ENCODE assay signal across 11 cellular contexts in the genomic region with DNA sequence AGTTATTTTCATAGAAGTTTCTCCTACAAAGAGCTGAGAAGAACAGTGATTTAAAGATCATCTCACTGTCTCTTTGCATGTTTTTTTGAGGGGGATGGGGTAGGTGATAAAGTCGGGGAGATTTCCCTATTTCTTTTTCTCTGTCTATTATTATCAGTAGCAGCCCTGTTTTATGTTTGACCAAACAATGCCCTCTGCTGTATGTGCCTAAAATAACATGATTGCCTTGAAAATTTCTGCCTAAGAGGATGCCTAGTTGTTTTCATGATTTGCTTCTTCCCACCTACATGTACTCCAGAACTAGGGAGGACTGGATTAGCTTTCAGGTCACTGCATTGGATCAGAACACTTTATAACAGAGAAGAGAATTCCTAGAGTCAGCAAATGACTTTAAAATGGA.
A peak's percentile ranks its signal among the peaks of the same experiment; 100 is the strongest.
DNase-seq lines count a peak whose midpoint lies in the region; ATAC-seq and TF ChIP-seq lines count a peak whose summit lies in the region.
"Had no signal": no experiment of that assay in that cellular context is flagged by ENCODE, and none has a peak within 500 bp of the region (broad histone marks: within the 10 kb centered on the region; RNA-seq: fewer than 3 reads in every experiment).

No MANE protein-coding gene starts in this region.

- H3K36me3 Mint-ChIP-seq in GM23338 (ENCODE audit: low read depth): no peaks in the 10 kb centered on the region
- no peaks in the 10 kb centered on the region for H3K36me3 Mint-ChIP-seq in CD4-positive, alpha-beta T cell (ENCODE audit: low read depth)
- H3K36me3 Mint-ChIP-seq: CD8-positive, alpha-beta T cell had no signal

- H2AFZ ChIP-seq in GM23338: no peak overlapping the region

- DNase-seq in A673 (ENCODE audit: low spot score) (peak; percentile 90), GM23338 (ENCODE audit: low spot score) (peak; percentile 58), RWPE2 (ENCODE audit: low spot score) (no peak), iPS-NIHi11 (ENCODE audit: low spot score) (peak; percentile 29), foreskin keratinocyte (no peak)
- DNase-seq in CD4-positive, alpha-beta T cell: no peak
- no peak for DNase-seq in stimulated activated CD4-positive, alpha-beta T cell treated with anti-CD3 and anti-CD28 coated beads, Interleukin-2, amount 100 ng/mL, for 48 hours
- DNase-seq: CD8-positive, alpha-beta T cell; stimulated activated CD4-positive, alpha-beta T cell treated with anti-CD3 and anti-CD28 coated beads, Interleukin-4, amount 100 ng/mL, for 24 hours; uterus had no signal

- peaks cover 4% of the 10 kb centered on the region; the same call in 2 of the 3 replicates for H3K4me1 Mint-ChIP-seq in GM23338
- no peaks in the 10 kb centered on the region for H3K4me1 Mint-ChIP-seq in CD4-positive, alpha-beta T cell (ENCODE audit: low read depth)

- H3K79me2 ChIP-seq in GM23338 (replicated peaks; ENCODE audit: insufficient read depth): no peaks in the 10 kb centered on the region

- H3K9me3 Mint-ChIP-seq in GM23338: no peaks in the 10 kb centered on the region
- peaks cover 12% of the 10 kb centered on the region for H3K9me3 Mint-ChIP-seq in CD4-positive, alpha-beta T cell

- no peak overlapping the region for H3K4me2 ChIP-seq in GM23338

- BruUV-seq in A673 (replicated peaks; lab: Mats Ljungman, UMichigan): no TSS peak

- H4K20me1 ChIP-seq in GM23338 (replicated peaks; ENCODE audit: insufficient read depth): no peaks in the 10 kb centered on the region

- H3K4me3 ChIP-seq in A673 (ENCODE audit: low read depth, low read length, poor library complexity, severe bottlenecking) (no peak overlapping the region), GM23338 (no peak overlapping the region), RWPE2 (ENCODE audit: severe bottlenecking) (no peak overlapping the region)
- H3K4me3 ChIP-seq: uterus had no signal

- peaks cover 69% of the 10 kb centered on the region for H3K4me1 ChIP-seq in A673 (ENCODE audit: insufficient read depth, low read length, poor library complexity, severe bottlenecking)
- no peaks in the 10 kb centered on the region for H3K4me1 ChIP-seq in GM23338 (ENCODE audit: insufficient read depth)
- no peaks in the 10 kb centered on the region for H3K4me1 ChIP-seq in RWPE2 (ENCODE audit: insufficient read depth, poor library complexity, severe bottlenecking)
- no peaks in the 10 kb centered on the region for H3K4me1 ChIP-seq in foreskin keratinocyte
- H3K4me1 ChIP-seq: uterus had no signal

- CTCF ChIA-PET in A673 (lab: Charles Lee): no interaction called here
- CTCF ChIA-PET in CD4-positive, alpha-beta T cell (lab: Charles Lee): no interaction called here

- H3K36me3 ChIP-seq in A673 (ENCODE audit: insufficient read depth, low read length, poor library complexity, severe bottlenecking) (peaks cover 3% of the 10 kb centered on the region), GM23338 (ENCODE audit: insufficient read depth) (no peaks in the 10 kb centered on the region), RWPE2 (ENCODE audit: low read depth) (no peaks in the 10 kb centered on the region)
- H3K36me3 ChIP-seq: uterus had no signal

- H3K4me3 Mint-ChIP-seq in GM23338: no peak overlapping the region
- H3K4me3 Mint-ChIP-seq in CD4-positive, alpha-beta T cell: no peak overlapping the region
- H3K4me3 Mint-ChIP-seq: CD8-positive, alpha-beta T cell had no signal

- intact Hi-C loops in A673 (cut with micrococcal nuclease; ENCODE audit: unreplicated experiment): loop anchor here (1.0 to 10.0 kb wide), 7 partner anchors 152 to 1334 kb away; no protein-coding TSS in a partner anchor
- intact Hi-C loops in CD4-positive, alpha-beta T cell (cut with DNase I, micrococcal nuclease): no loop called here

- H3K27ac Mint-ChIP-seq in GM23338: no peak overlapping the region
- H3K27ac Mint-ChIP-seq in CD4-positive, alpha-beta T cell: no peak overlapping the region
- H3K27ac Mint-ChIP-seq: CD8-positive, alpha-beta T cell had no signal

- POLR2A ChIA-PET in A673 (lab: Charles Lee; ENCODE audit: low non-redundant PET): no interaction called here
- POLR2A ChIA-PET in CD4-positive, alpha-beta T cell (lab: Charles Lee): no interaction called here

- H3K27me3 ChIP-seq in A673 (replicated peaks; ENCODE audit: insufficient read depth, low read depth, low read length, poor library complexity) (no peaks in the 10 kb centered on the region), GM23338 (ENCODE audit: insufficient read depth) (no peaks in the 10 kb centered on the region), RWPE2 (ENCODE audit: insufficient read depth, poor library complexity, severe bottlenecking) (peaks cover 32% of the 10 kb centered on the region), foreskin keratinocyte (no peaks in the 10 kb centered on the region)
- H3K27me3 ChIP-seq in CD4-positive, alpha-beta T cell (ENCODE audit: control insufficient read depth, insufficient read depth, low read length): no peaks in the 10 kb centered on the region
- H3K27me3 ChIP-seq: uterus had no signal

- H3F3A ChIP-seq in GM23338 (replicated peaks; ENCODE audit: low read depth): no peaks in the 10 kb centered on the region

- H3K27ac ChIP-seq in A673 (ENCODE audit: low read depth, low read length, poor library complexity, severe bottlenecking) (peak overlapping the region; percentile 31), GM23338 (ENCODE audit: low read depth) (no peak overlapping the region), RWPE2 (ENCODE audit: poor library complexity, severe bottlenecking) (no peak overlapping the region), foreskin keratinocyte (no peak overlapping the region)
- no peak overlapping the region for H3K27ac ChIP-seq in CD4-positive, alpha-beta T cell (ENCODE audit: low read depth, low read length)
- H3K27ac ChIP-seq: uterus had no signal

- H3K27me3 Mint-ChIP-seq in GM23338 (ENCODE audit: insufficient read depth, low read depth, poor library complexity): peaks cover 2% of the 10 kb centered on the region
- no peaks in the 10 kb centered on the region for H3K27me3 Mint-ChIP-seq in CD4-positive, alpha-beta T cell

- H3K9me2 ChIP-seq in GM23338 (ENCODE audit: insufficient read depth): no peaks in the 10 kb centered on the region

- peak; percentile 44; the same call in 2 of the 3 replicates for ATAC-seq in GM23338
- no peak for ATAC-seq in RWPE2 (ENCODE audit: low read depth)
- no peak for ATAC-seq in foreskin keratinocyte
- ATAC-seq in HG02571 (IDR thresholded peaks at IDR 0.05; ENCODE audit: unreplicated experiment): no peak
- no peak for ATAC-seq in CD4-positive, alpha-beta T cell (ENCODE audit: poor library complexity)
- ATAC-seq: CD8-positive, alpha-beta T cell had no signal

- peak; percentile 93 for TF ChIP-seq CTCF in A673 (conservative IDR thresholded peaks at IDR 0.05; ENCODE audit: low read depth, low read length)
- peak; percentile 54 to 56 for TF ChIP-seq CTCF in GM23338 (conservative IDR thresholded peaks at IDR 0.05; ENCODE audit: low read depth in 2 of 2)
- peak; percentile 38 for TF ChIP-seq CTCF in RWPE2 (IDR thresholded peaks at IDR 0.05; ENCODE audit: poor library complexity, severe bottlenecking)
- no peak for TF ChIP-seq CTCF in foreskin keratinocyte (conservative IDR thresholded peaks at IDR 0.05)
- TF ChIP-seq CTCF in CD4-positive, alpha-beta T cell (IDR thresholded peaks at IDR 0.05): no peak

- H3K9me3 ChIP-seq in A673 (ENCODE audit: low read depth, low read length, poor library complexity, severe bottlenecking) (peaks cover 3% of the 10 kb centered on the region), RWPE2 (ENCODE audit: severe bottlenecking) (no peaks in the 10 kb centered on the region)
- peaks cover 3% of the 10 kb centered on the region for H3K9me3 ChIP-seq in CD4-positive, alpha-beta T cell (ENCODE audit: control insufficient read depth, low read length)
- H3K9me3 ChIP-seq: uterus had no signal

TF ChIP-seq in GM23338, 12 proteins besides CTCF, POLR2A, EP300 and RAD21:
- TF ChIP-seq ZNF331 (CRISPR knock-in tag; IDR thresholded peaks at IDR 0.05; ENCODE audit: low read depth) (no peak), STAT1 (IDR thresholded peaks at IDR 0.05; ENCODE audit: unreplicated experiment) (no peak), NANOG (IDR thresholded peaks at IDR 0.05; ENCODE audit: borderline replicate concordance) (no peak), EZH2 (IDR thresholded peaks at IDR 0.05; ENCODE audit: low read depth, unreplicated experiment) (no peak)
- TF ChIP-seq, protein P1, sequence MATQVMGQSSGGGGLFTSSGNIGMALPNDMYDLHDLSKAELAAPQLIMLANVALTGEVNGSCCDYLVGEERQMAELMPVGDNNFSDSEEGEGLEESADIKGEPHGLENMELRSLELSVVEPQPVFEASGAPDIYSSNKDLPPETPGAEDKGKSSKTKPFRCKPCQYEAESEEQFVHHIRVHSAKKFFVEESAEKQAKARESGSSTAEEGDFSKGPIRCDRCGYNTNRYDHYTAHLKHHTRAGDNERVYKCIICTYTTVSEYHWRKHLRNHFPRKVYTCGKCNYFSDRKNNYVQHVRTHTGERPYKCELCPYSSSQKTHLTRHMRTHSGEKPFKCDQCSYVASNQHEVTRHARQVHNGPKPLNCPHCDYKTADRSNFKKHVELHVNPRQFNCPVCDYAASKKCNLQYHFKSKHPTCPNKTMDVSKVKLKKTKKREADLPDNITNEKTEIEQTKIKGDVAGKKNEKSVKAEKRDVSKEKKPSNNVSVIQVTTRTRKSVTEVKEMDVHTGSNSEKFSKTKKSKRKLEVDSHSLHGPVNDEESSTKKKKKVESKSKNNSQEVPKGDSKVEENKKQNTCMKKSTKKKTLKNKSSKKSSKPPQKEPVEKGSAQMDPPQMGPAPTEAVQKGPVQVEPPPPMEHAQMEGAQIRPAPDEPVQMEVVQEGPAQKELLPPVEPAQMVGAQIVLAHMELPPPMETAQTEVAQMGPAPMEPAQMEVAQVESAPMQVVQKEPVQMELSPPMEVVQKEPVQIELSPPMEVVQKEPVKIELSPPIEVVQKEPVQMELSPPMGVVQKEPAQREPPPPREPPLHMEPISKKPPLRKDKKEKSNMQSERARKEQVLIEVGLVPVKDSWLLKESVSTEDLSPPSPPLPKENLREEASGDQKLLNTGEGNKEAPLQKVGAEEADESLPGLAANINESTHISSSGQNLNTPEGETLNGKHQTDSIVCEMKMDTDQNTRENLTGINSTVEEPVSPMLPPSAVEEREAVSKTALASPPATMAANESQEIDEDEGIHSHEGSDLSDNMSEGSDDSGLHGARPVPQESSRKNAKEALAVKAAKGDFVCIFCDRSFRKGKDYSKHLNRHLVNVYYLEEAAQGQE (IDR thresholded peaks at IDR 0.05; ENCODE audit: unreplicated experiment): no peak

Comparison
In these comparisons a context has a peak if more than half of its experiments do, and no peak if none do; other contexts are left out.
1. DNase-seq: peak in A673 (single experiment), GM23338 (single experiment) and iPS-NIHi11 (single experiment); none in RWPE2 (single experiment), foreskin keratinocyte (0 of 2), CD4-positive, alpha-beta T cell (0 of 10) and stimulated activated CD4-positive, alpha-beta T cell treated with anti-CD3 and anti-CD28 coated beads, Interleukin-2, amount 100 ng/mL, for 48 hours (0 of 2).
2. CTCF ChIP-seq: peak in A673 (single experiment), GM23338 (2 of 2) and RWPE2 (single experiment); none in foreskin keratinocyte (single experiment) and CD4-positive, alpha-beta T cell (single experiment).